ENCODE assay signal across 8 cellular contexts in genomic region chr3:134308350-134308891, GRCh38. TPM values are rescaled to one million over a fixed set of nuclear protein-coding genes. Genes with fewer than 3 reads are reported as not detected.
DNase-seq lines count a peak whose midpoint lies in the region; ATAC-seq, FAIRE-seq and TF ChIP-seq lines count a peak whose summit lies in the region.

No MANE protein-coding gene starts in this region.

- no peaks in the 10 kb centered on the region for H3K36me3 ChIP-seq in CD4-positive, CD25-positive, alpha-beta regulatory T cell (ENCODE audit: control insufficient read depth, insufficient read depth, low read length)
- H3K36me3 ChIP-seq in astrocyte (ENCODE audit: insufficient read depth, low read length), result no peaks in the 10 kb centered on the region
- H3K36me3 ChIP-seq in sigmoid colon, result no peaks in the 10 kb centered on the region

- intact Hi-C loops in sigmoid colon (cut with DNase I), result loop anchor here (1.0 kb wide), 2 partner anchors 70 to 166 kb away; no protein-coding TSS in a partner anchor

- H3K36me3 Mint-ChIP-seq in CD4-positive, CD25-positive, alpha-beta regulatory T cell, result no peaks in the 10 kb centered on the region
- H3K36me3 Mint-ChIP-seq in astrocyte (ENCODE audit: low read depth, unreplicated experiment), result no peaks in the 10 kb centered on the region

- H3K4me3 Mint-ChIP-seq in CD4-positive, CD25-positive, alpha-beta regulatory T cell, result peak overlapping the region in 1 of 4 donors; percentile 60
- no peak overlapping the region for H3K4me3 Mint-ChIP-seq in astrocyte (ENCODE audit: unreplicated experiment)

- H3K27me3 Mint-ChIP-seq in CD4-positive, CD25-positive, alpha-beta regulatory T cell, result peaks cover 55% of the 10 kb centered on the region
- H3K27me3 Mint-ChIP-seq in astrocyte (ENCODE audit: low read depth, unreplicated experiment), result peaks cover 7% of the 10 kb centered on the region

- peak overlapping the region; percentile 54 for H2AFZ ChIP-seq in astrocyte (ENCODE audit: low read depth, low read length)

- H3K27ac ChIP-seq in CD4-positive, CD25-positive, alpha-beta regulatory T cell (ENCODE audit: insufficient read depth, low read length, poor library complexity, severe bottlenecking), result no peak overlapping the region
- H3K27ac ChIP-seq in astrocyte (ENCODE audit: low read depth, low read length) (peak overlapping the region; percentile 70), sigmoid colon (peak overlapping the region; percentile 76 to 95 (median 88))

- no peaks in the 10 kb centered on the region for H3K79me2 ChIP-seq in astrocyte (ENCODE audit: insufficient read depth, low read length)

- peak; percentile 89 for FAIRE-seq in astrocyte (lab: Jason Lieb, UNC)

- ATAC-seq in CD4-positive, CD25-positive, alpha-beta regulatory T cell (ENCODE audit: low read depth in 2 of 2), result peak; percentile 69 to 84
- ATAC-seq in GM21737 (IDR thresholded peaks at IDR 0.05; ENCODE audit: unreplicated experiment) (peak; percentile 59), GM18870 (IDR thresholded peaks at IDR 0.05; ENCODE audit: unreplicated experiment) (no peak)

- peak overlapping the region; percentile 74 for H3K4me2 ChIP-seq in astrocyte (ENCODE audit: low read length)

- 7 to 16% methylated on average over 11 of the region's 11 CpGs for WGBS in sigmoid colon, 2 donors

- H4K20me1 ChIP-seq in astrocyte (ENCODE audit: insufficient read depth, low read length), result no peaks in the 10 kb centered on the region

- peaks cover 9% of the 10 kb centered on the region for H3K27me3 ChIP-seq in CD4-positive, CD25-positive, alpha-beta regulatory T cell (ENCODE audit: control insufficient read depth, insufficient read depth, low read length)
- H3K27me3 ChIP-seq in astrocyte (ENCODE audit: insufficient read depth, low read length) (no peaks in the 10 kb centered on the region), sigmoid colon (no peaks in the 10 kb centered on the region)

- H3K4me3 ChIP-seq in CD4-positive, CD25-positive, alpha-beta regulatory T cell (ENCODE audit: low read depth, low read length), result peak overlapping the region; percentile 45
- no peak overlapping the region for H3K4me3 ChIP-seq in astrocyte (ENCODE audit: insufficient read depth, low read depth, low read length)
- H3K4me3 ChIP-seq in sigmoid colon, result peak overlapping the region in 1 of 4 donors; percentile 9

- H3K9me3 ChIP-seq in CD4-positive, CD25-positive, alpha-beta regulatory T cell (ENCODE audit: control insufficient read depth in 2 of 2, low read length in 2 of 2), result no peaks in the 10 kb centered on the region
- H3K9me3 ChIP-seq in astrocyte (ENCODE audit: insufficient read depth, low read depth, low read length), result no peaks in the 10 kb centered on the region
- H3K9me3 ChIP-seq in sigmoid colon, result no peaks in the 10 kb centered on the region

- no peak overlapping the region for H3K27ac Mint-ChIP-seq in CD4-positive, CD25-positive, alpha-beta regulatory T cell
- peak overlapping the region; percentile 99 for H3K27ac Mint-ChIP-seq in astrocyte (ENCODE audit: unreplicated experiment)

- peak overlapping the region; percentile 52 for H3K9ac ChIP-seq in astrocyte (ENCODE audit: low read length)

- peaks cover 0 to 8% (median 2%) of the 10 kb centered on the region in 4 donors for H3K4me1 Mint-ChIP-seq in CD4-positive, CD25-positive, alpha-beta regulatory T cell
- H3K4me1 Mint-ChIP-seq in astrocyte (ENCODE audit: low read depth, unreplicated experiment), result peaks cover 14% of the 10 kb centered on the region

- peak; percentile 49 to 72 (median 62) for DNase-seq in CD4-positive, CD25-positive, alpha-beta regulatory T cell
- DNase-seq in NCI-H128 (lab: John Stamatoyannopoulos, UW; ENCODE audit: unreplicated experiment) (peak; percentile 58), T-helper 22 cell (ENCODE audit: low read depth) (peak; percentile 23), astrocyte (ENCODE audit: low read depth) (peak; percentile 74), hepatic stellate cell (ENCODE audit: low spot score) (peak; percentile 74), sigmoid colon (peak; percentile 94)

- no peak for TF ChIP-seq EP300 in sigmoid colon (IDR thresholded peaks at IDR 0.05)

- no peaks in the 10 kb centered on the region for H3K9me3 Mint-ChIP-seq in CD4-positive, CD25-positive, alpha-beta regulatory T cell
- no peaks in the 10 kb centered on the region for H3K9me3 Mint-ChIP-seq in astrocyte (ENCODE audit: unreplicated experiment)

- TF ChIP-seq POLR2A in sigmoid colon (IDR thresholded peaks at IDR 0.05), result no peak

- H3K4me1 ChIP-seq in CD4-positive, CD25-positive, alpha-beta regulatory T cell (ENCODE audit: control insufficient read depth, insufficient read depth, low read length, poor library complexity, severe bottlenecking), result peaks cover 5% of the 10 kb centered on the region
- H3K4me1 ChIP-seq in astrocyte (ENCODE audit: insufficient read depth, low read length), result peaks cover 47% of the 10 kb centered on the region
- peaks cover 0 to 48% (median 29%) of the 10 kb centered on the region in 4 donors for H3K4me1 ChIP-seq in sigmoid colon

- TF ChIP-seq CTCF in astrocyte (IDR thresholded peaks at IDR 0.05; ENCODE audit: insufficient read depth, low read depth, low read length) (peak; percentile 99), sigmoid colon (IDR thresholded peaks at IDR 0.05) (peak; percentile 98 to 100 (median 100))

RNA-seq across cellular contexts. Expression of gene RYK, which starts 57.8 kb away (rescaled TPM):
- 35.2 TPM for total RNA-seq in CD4-positive, CD25-positive, alpha-beta regulatory T cell
- polyA plus RNA-seq in CD4-positive, CD25-positive, alpha-beta regulatory T cell, result 1 to 10 TPM; 5.6 to 7.9 (median 7.0) TPM
- total RNA-seq in astrocyte, result 57.1 and 58.0 TPM in 2 replicates
- 100 to 1,000 TPM in 2 of 4 donors, 10 to 100 TPM in 2; 92.2 to 148 (median 102) TPM for total RNA-seq in sigmoid colon
- 10 to 100 TPM; 12.7 to 23.1 (median 21.0) TPM for polyA plus RNA-seq in sigmoid colon

Comparison
In these comparisons a context has a peak if more than half of its experiments do, and no peak if none do; other contexts are left out.
1. DNase-seq: peak in every context shown above with its lines; median percentile 94 in sigmoid colon; 74 in astrocyte; 74 in hepatic stellate cell; 62 in CD4-positive, CD25-positive, alpha-beta regulatory T cell; 58 in NCI-H128; 23 in T-helper 22 cell.